19 cellular contexts compared by ENCODE assay signal in genomic region chr10:16049775-16050174, GRCh38.
DNase-seq lines count a peak whose midpoint lies in the region; ATAC-seq, FAIRE-seq and TF ChIP-seq lines count a peak whose summit lies in the region.
"Had no signal": no experiment of that assay in that cellular context is flagged by ENCODE, and none has a peak within 500 bp of the region (broad histone marks: within the 10 kb centered on the region; RNA-seq: fewer than 3 reads in every experiment).

No MANE protein-coding gene starts in this region.

- no peaks in the 10 kb centered on the region for H3K27me3 ChIP-seq in MG63
- no peaks in the 10 kb centered on the region for H3K27me3 ChIP-seq in mammary epithelial cell (ENCODE audit: insufficient read depth, low read length)
- no peaks in the 10 kb centered on the region for H3K27me3 ChIP-seq in endodermal cell (ENCODE audit: control insufficient read depth, insufficient read depth, low read length, poor library complexity, severe bottlenecking)
- H3K27me3 ChIP-seq: BLaER1 had no signal

- H3K4me3 Mint-ChIP-seq in endodermal cell = no peak overlapping the region
- H3K4me3 Mint-ChIP-seq: CD14-positive monocyte; CD8-positive, alpha-beta T cell; H9; IgD-negative memory B cell had no signal

- TF ChIP-seq CTCF in mammary epithelial cell (conservative IDR thresholded peaks at IDR 0.05 in 1 of 2, IDR thresholded peaks at IDR 0.05 in 1 of 2; ENCODE audit: extremely low read depth in 1 of 2, insufficient read depth in 1 of 2, low read depth in 1 of 2, low read length in 2 of 2) (no peak), endodermal cell (conservative IDR thresholded peaks at IDR 0.05) (no peak)

- H3K9ac ChIP-seq in mammary epithelial cell (ENCODE audit: insufficient read depth, low read length) (no peak overlapping the region), endodermal cell (ENCODE audit: extremely low read depth, low read length, poor library complexity, severe bottlenecking) (no peak overlapping the region)
- H3K9ac ChIP-seq: BLaER1 had no signal

- no peaks in the 10 kb centered on the region for H3K4me1 Mint-ChIP-seq in endodermal cell
- H3K4me1 Mint-ChIP-seq: CD14-positive monocyte, H9, IgD-negative memory B cell had no signal

- no peak for FAIRE-seq in urothelium cell line (lab: Jason Lieb, UNC)
- FAIRE-seq: GM12878, H1, HepG2 had no signal

- 70% methylated on average over 7 of the region's 7 CpGs for WGBS in mammary epithelial cell (ENCODE audit: low coverage, missing lambda C conversion rate)
- WGBS in endodermal cell (ENCODE audit: insufficient coverage in 1 of 2, insufficient read length in 1 of 2), 2 experiments = 94 to 98% methylated on average over 7 of the region's 7 CpGs

- H3K27ac Mint-ChIP-seq in endodermal cell = no peak overlapping the region
- H3K27ac Mint-ChIP-seq: CD8-positive, alpha-beta T cell; IgD-negative memory B cell had no signal

- H3K36me3 ChIP-seq in MG63 (no peaks in the 10 kb centered on the region), mammary epithelial cell (ENCODE audit: insufficient read depth, low read length) (no peaks in the 10 kb centered on the region), endodermal cell (ENCODE audit: control insufficient read depth, insufficient read depth, low read length) (no peaks in the 10 kb centered on the region)
- H3K36me3 ChIP-seq: BLaER1 had no signal

- no peaks in the 10 kb centered on the region for H3K36me3 Mint-ChIP-seq in endodermal cell (ENCODE audit: low read depth)
- H3K36me3 Mint-ChIP-seq: CD14-positive monocyte; CD8-positive, alpha-beta T cell; IgD-negative memory B cell had no signal

- no peak for ATAC-seq in HG03095 (IDR thresholded peaks at IDR 0.05; ENCODE audit: unreplicated experiment)
- ATAC-seq: CD8-positive, alpha-beta T cell; GM12878; HepG2 had no signal

- no peaks in the 10 kb centered on the region for H3K9me3 Mint-ChIP-seq in endodermal cell
- H3K9me3 Mint-ChIP-seq: CD8-positive, alpha-beta T cell; H9 had no signal

- BruUV-seq in mammary epithelial cell (replicated peaks; lab: Mats Ljungman, UMichigan) = no TSS peak

- intact Hi-C loops in mammary epithelial cell (cut with micrococcal nuclease) = no loop called here
- intact Hi-C loops in head of caudate nucleus (cut with DNase I) = no loop called here

- no peaks in the 10 kb centered on the region for H4K20me1 ChIP-seq in mammary epithelial cell (ENCODE audit: insufficient read depth, low read length)
- H4K20me1 ChIP-seq: BLaER1 had no signal

- H3K79me2 ChIP-seq in mammary epithelial cell (ENCODE audit: insufficient read depth, low read length) = no peaks in the 10 kb centered on the region

- DNase-seq in Daoy (ENCODE audit: low read depth) (peak; percentile 49), MG63 (peak; percentile 12), mammary epithelial cell (peak; percentile 32), urothelium cell line (ENCODE audit: low spot score) (peak; percentile 39), endodermal cell (no peak), head of caudate nucleus (no peak)
- DNase-seq: 8988T; Calu3; CD8-positive, alpha-beta T cell; DMS79 treated with DMSO at 0.1 percent for 48 hours; EL; H9 had no signal

- CTCF ChIA-PET in mammary epithelial cell (lab: Charles Lee; ENCODE audit: low non-redundant PET) = no interaction called here

- H2AFZ ChIP-seq in mammary epithelial cell (ENCODE audit: low read depth, low read length) = no peak overlapping the region

- H3K4me2 ChIP-seq in mammary epithelial cell (ENCODE audit: insufficient read depth, low read depth, low read length) = no peak overlapping the region
- H3K4me2 ChIP-seq: BLaER1 had no signal

- dilution Hi-C loops in mammary epithelial cell (cut with HindIII; ENCODE audit: low sequenced_read_pairs) = no loop called here

- H3K27ac ChIP-seq in mammary epithelial cell (ENCODE audit: insufficient read depth, low read depth, low read length) (no peak overlapping the region), endodermal cell (ENCODE audit: low read depth, low read length) (no peak overlapping the region)
- H3K27ac ChIP-seq: BLaER1 had no signal

- no peaks in the 10 kb centered on the region for H3K27me3 Mint-ChIP-seq in endodermal cell (ENCODE audit: insufficient read depth)
- H3K27me3 Mint-ChIP-seq: IgD-negative memory B cell had no signal

- H3K9me3 ChIP-seq in MG63 (no peaks in the 10 kb centered on the region), mammary epithelial cell (replicated peaks; ENCODE audit: insufficient read depth, low read length) (no peaks in the 10 kb centered on the region), endodermal cell (ENCODE audit: control insufficient read depth, low read length) (no peaks in the 10 kb centered on the region)
- H3K9me3 ChIP-seq: BLaER1 had no signal

- in situ Hi-C loops in mammary epithelial cell (cut with MboI; ENCODE audit: low sequenced_read_pairs in 2 of 2) = no loop called here

- no peak overlapping the region for H3K4me3 ChIP-seq in MG63
- H3K4me3 ChIP-seq in mammary epithelial cell (replicated peaks in 1 of 3; ENCODE audit: insufficient read depth in 1 of 3, low read depth in 2 of 3, low read length in 3 of 3) = no peak overlapping the region
- H3K4me3 ChIP-seq in endodermal cell (ENCODE audit: low read length) = no peak overlapping the region
- H3K4me3 ChIP-seq: BLaER1, GM12878 had no signal

- no peaks in the 10 kb centered on the region for H3K4me1 ChIP-seq in mammary epithelial cell (ENCODE audit: insufficient read depth, low read length)
- H3K4me1 ChIP-seq in endodermal cell (ENCODE audit: control insufficient read depth, insufficient read depth, low read length) = no peaks in the 10 kb centered on the region
- H3K4me1 ChIP-seq: BLaER1 had no signal

Comparison
In these comparisons a context has a peak if more than half of its experiments do, and no peak if none do; other contexts are left out.
1. DNase-seq: peak in Daoy (single experiment), MG63 (single experiment), mammary epithelial cell (single experiment) and urothelium cell line (single experiment); none in endodermal cell (single experiment) and head of caudate nucleus (0 of 42).